1 cellular context compared by ENCODE assay signal in the genomic region with DNA sequence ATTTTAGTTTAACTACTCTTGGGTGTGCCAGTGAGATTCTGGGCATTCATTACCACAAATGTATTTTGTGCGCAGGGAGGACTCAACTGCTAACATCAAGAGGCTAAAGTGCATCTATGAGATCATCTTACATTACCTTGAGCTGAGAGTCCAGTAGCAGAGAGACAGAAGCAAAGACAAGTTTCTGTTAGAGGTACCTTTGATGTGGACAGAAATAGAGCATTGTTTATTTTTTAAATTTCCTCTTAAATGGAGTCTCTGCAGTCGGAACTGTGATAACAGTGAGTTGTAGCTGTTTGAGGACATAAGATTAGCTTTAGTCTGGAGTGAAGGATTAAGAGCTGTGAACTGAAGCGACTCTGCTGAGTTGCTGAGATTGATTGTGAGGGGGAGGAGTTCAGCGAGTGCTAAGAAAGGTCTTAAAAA.
A peak's percentile ranks its signal among the peaks of the same experiment; 100 is the strongest.
TF ChIP-seq lines count a peak whose summit lies in the region.

No MANE protein-coding gene starts in this region.

TF ChIP-seq in HEK293, 187 proteins besides CTCF, POLR2A, EP300 and RAD21 (continued from another document):
- TF ChIP-seq ZNF704 (tag by site-specific recombination; IDR thresholded peaks at IDR 0.05) = no peak
- TF ChIP-seq OSR2 (tag by site-specific recombination; IDR thresholded peaks at IDR 0.05) = peak; percentile 96
- TF ChIP-seq ZNF248 (tag by site-specific recombination; IDR thresholded peaks at IDR 0.05) = no peak
- no peak for TF ChIP-seq ZSCAN18 (tag by site-specific recombination; IDR thresholded peaks at IDR 0.05)
- no peak for TF ChIP-seq ZNF202 (tag by site-specific recombination; IDR thresholded peaks at IDR 0.05; ENCODE audit: borderline replicate concordance)
- no peak for TF ChIP-seq SCRT1 (tag by site-specific recombination; IDR thresholded peaks at IDR 0.05; ENCODE audit: borderline replicate concordance)
- no peak for TF ChIP-seq ZNF274 (IDR thresholded peaks at IDR 0.05; ENCODE audit: low read length)
- TF ChIP-seq ZNF274 (tag by site-specific recombination; IDR thresholded peaks at IDR 0.05; ENCODE audit: borderline replicate concordance) = no peak
- TF ChIP-seq IKZF3 (tag by site-specific recombination; IDR thresholded peaks at IDR 0.05) = no peak
- TF ChIP-seq ZNF426 (tag by site-specific recombination; IDR thresholded peaks at IDR 0.05) = no peak
- peak; percentile 99 for TF ChIP-seq TCF7L2 (IDR thresholded peaks at IDR 0.05; ENCODE audit: borderline replicate concordance, low read depth, low read length)
- TF ChIP-seq ZNF585B (tag by site-specific recombination; IDR thresholded peaks at IDR 0.05) = no peak
- TF ChIP-seq GLIS2 (tag by site-specific recombination; IDR thresholded peaks at IDR 0.05) = no peak
- TF ChIP-seq TRIM28 (IDR thresholded peaks at IDR 0.05; ENCODE audit: borderline replicate concordance, low read length) = peak; percentile 87; the same call in 1 of the 2 replicates
- no peak for TF ChIP-seq ZFP3 (tag by site-specific recombination; IDR thresholded peaks at IDR 0.05; ENCODE audit: low read depth)
- no peak for TF ChIP-seq ZNF266 (tag by site-specific recombination; IDR thresholded peaks at IDR 0.05; ENCODE audit: low read depth)
- no peak for TF ChIP-seq ZNF280D (tag by site-specific recombination; IDR thresholded peaks at IDR 0.05)
- no peak for TF ChIP-seq MYNN (tag by site-specific recombination; IDR thresholded peaks at IDR 0.05; ENCODE audit: borderline replicate concordance)
- TF ChIP-seq ZNF169 (tag by site-specific recombination; IDR thresholded peaks at IDR 0.05) = no peak
- TF ChIP-seq ZNF138 (tag by site-specific recombination; IDR thresholded peaks at IDR 0.05; ENCODE audit: borderline replicate concordance) = no peak
- peak; percentile 95 for TF ChIP-seq WT1 (tag by site-specific recombination; IDR thresholded peaks at IDR 0.05)
- TF ChIP-seq ZNF132 (tag by site-specific recombination; IDR thresholded peaks at IDR 0.05; ENCODE audit: borderline replicate concordance) = no peak
- no peak for TF ChIP-seq ZNF510 (tag by site-specific recombination; IDR thresholded peaks at IDR 0.05; ENCODE audit: insufficient replicate concordance)
- TF ChIP-seq ZNF707 (tag by site-specific recombination; IDR thresholded peaks at IDR 0.05) = no peak
- no peak for TF ChIP-seq ZSCAN16 (tag by site-specific recombination; IDR thresholded peaks at IDR 0.05)
- no peak for TF ChIP-seq ZNF398 (tag by site-specific recombination; IDR thresholded peaks at IDR 0.05)
- no peak for TF ChIP-seq ZNF677 (tag by site-specific recombination; IDR thresholded peaks at IDR 0.05)
- TF ChIP-seq GFI1B (tag by site-specific recombination; IDR thresholded peaks at IDR 0.05) = peak; percentile 78; the same call in 1 of the 2 replicates
- TF ChIP-seq HOXD13 (CRISPR knock-in tag; IDR thresholded peaks at IDR 0.05; ENCODE audit: borderline replicate concordance) = no peak
- TF ChIP-seq KLF1 (tag by site-specific recombination; IDR thresholded peaks at IDR 0.05) = 0 out of 2 replicates have a peak, but pooled peaks have one; percentile 43
- TF ChIP-seq OVOL3 (tag by site-specific recombination; IDR thresholded peaks at IDR 0.05) = no peak
- TF ChIP-seq ZBTB17 (tag by site-specific recombination; IDR thresholded peaks at IDR 0.05) = 0 out of 2 replicates have a peak, but pooled peaks have one; percentile 13
- TF ChIP-seq, protein P1, sequence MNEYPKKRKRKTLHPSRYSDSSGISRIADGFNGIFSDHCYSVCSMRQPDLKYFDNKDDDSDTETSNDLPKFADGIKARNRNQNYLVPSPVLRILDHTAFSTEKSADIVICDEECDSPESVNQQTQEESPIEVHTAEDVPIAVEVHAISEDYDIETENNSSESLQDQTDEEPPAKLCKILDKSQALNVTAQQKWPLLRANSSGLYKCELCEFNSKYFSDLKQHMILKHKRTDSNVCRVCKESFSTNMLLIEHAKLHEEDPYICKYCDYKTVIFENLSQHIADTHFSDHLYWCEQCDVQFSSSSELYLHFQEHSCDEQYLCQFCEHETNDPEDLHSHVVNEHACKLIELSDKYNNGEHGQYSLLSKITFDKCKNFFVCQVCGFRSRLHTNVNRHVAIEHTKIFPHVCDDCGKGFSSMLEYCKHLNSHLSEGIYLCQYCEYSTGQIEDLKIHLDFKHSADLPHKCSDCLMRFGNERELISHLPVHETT (tag by site-specific recombination; IDR thresholded peaks at IDR 0.05) = no peak
- no peak for TF ChIP-seq KLF8 (tag by site-specific recombination; IDR thresholded peaks at IDR 0.05)
- TF ChIP-seq, protein P2, sequence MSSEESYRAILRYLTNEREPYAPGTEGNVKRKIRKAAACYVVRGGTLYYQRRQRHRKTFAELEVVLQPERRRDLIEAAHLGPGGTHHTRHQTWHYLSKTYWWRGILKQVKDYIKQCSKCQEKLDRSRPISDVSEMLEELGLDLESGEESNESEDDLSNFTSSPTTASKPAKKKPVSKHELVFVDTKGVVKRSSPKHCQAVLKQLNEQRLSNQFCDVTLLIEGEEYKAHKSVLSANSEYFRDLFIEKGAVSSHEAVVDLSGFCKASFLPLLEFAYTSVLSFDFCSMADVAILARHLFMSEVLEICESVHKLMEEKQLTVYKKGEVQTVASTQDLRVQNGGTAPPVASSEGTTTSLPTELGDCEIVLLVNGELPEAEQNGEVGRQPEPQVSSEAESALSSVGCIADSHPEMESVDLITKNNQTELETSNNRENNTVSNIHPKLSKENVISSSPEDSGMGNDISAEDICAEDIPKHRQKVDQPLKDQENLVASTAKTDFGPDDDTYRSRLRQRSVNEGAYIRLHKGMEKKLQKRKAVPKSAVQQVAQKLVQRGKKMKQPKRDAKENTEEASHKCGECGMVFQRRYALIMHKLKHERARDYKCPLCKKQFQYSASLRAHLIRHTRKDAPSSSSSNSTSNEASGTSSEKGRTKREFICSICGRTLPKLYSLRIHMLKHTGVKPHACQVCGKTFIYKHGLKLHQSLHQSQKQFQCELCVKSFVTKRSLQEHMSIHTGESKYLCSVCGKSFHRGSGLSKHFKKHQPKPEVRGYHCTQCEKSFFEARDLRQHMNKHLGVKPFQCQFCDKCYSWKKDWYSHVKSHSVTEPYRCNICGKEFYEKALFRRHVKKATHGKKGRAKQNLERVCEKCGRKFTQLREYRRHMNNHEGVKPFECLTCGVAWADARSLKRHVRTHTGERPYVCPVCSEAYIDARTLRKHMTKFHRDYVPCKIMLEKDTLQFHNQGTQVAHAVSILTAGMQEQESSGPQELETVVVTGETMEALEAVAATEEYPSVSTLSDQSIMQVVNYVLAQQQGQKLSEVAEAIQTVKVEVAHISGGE (tag by site-specific recombination; conservative IDR thresholded peaks at IDR 0.05; ENCODE audit: low read depth) = no peak
- no peak for TF ChIP-seq ZNF155 (tag by site-specific recombination; IDR thresholded peaks at IDR 0.05)
- TF ChIP-seq PRDM6 (tag by site-specific recombination; IDR thresholded peaks at IDR 0.05) = peak; percentile 58; the same call in 1 of the 2 replicates
- no peak for TF ChIP-seq ZNF548 (tag by site-specific recombination; IDR thresholded peaks at IDR 0.05)
- no peak for TF ChIP-seq SALL2 (tag by site-specific recombination; IDR thresholded peaks at IDR 0.05; ENCODE audit: borderline replicate concordance)
- no peak for TF ChIP-seq SP2 (tag by site-specific recombination; IDR thresholded peaks at IDR 0.05)
- TF ChIP-seq ZNF354C (tag by site-specific recombination; IDR thresholded peaks at IDR 0.05; ENCODE audit: borderline replicate concordance, low read depth) = no peak
- no peak for TF ChIP-seq ZNF571 (tag by site-specific recombination; IDR thresholded peaks at IDR 0.05)
- TF ChIP-seq ZFP69B (tag by site-specific recombination; IDR thresholded peaks at IDR 0.05) = no peak
- TF ChIP-seq ZNF48 (tag by site-specific recombination; IDR thresholded peaks at IDR 0.05) = no peak
- TF ChIP-seq ZBTB26 (tag by site-specific recombination; optimal IDR thresholded peaks at IDR 0.05) = no peak
